ENCODE assay signal across 19 cellular contexts in genomic region chr15:36313881-36314280, GRCh38.
"Had no signal": no experiment of that assay in that cellular context is flagged by ENCODE, and none has a peak within 500 bp of the region (broad histone marks: within the 10 kb centered on the region; RNA-seq: fewer than 3 reads in every experiment).

No MANE protein-coding gene starts in this region.

- H3K4me3 Mint-ChIP-seq: dendritic cell treated with granulocyte-macrophage colony-stimulating factor and Interleukin-4, amounts not matched to agents 40 ng/mL and 50 ng/mL, for 4 days; effector memory CD8-positive, alpha-beta T cell; mesothelial cell of epicardium; natural killer cell; neural progenitor cell had no signal

- H3K36me3 Mint-ChIP-seq: natural killer cell, neural progenitor cell had no signal

- H3K36me3 ChIP-seq: esophagus squamous epithelium, neural progenitor cell, pancreas had no signal

- H3K9ac ChIP-seq: neural progenitor cell had no signal

- H3K4me3 ChIP-seq: esophagus squamous epithelium, hepatocyte, neural progenitor cell, pancreas had no signal

- H3K9me3 Mint-ChIP-seq: neural progenitor cell had no signal

- H3K27me3 Mint-ChIP-seq: dendritic cell treated with granulocyte-macrophage colony-stimulating factor and Interleukin-4, amounts not matched to agents 40 ng/mL and 50 ng/mL, for 4 days; effector memory CD8-positive, alpha-beta T cell; progenitor cell of endocrine pancreas had no signal

- H3K27ac Mint-ChIP-seq: dendritic cell treated with granulocyte-macrophage colony-stimulating factor and Interleukin-4, amounts not matched to agents 40 ng/mL and 50 ng/mL, for 4 days; effector memory CD8-positive, alpha-beta T cell; mesothelial cell of epicardium; natural killer cell; neural progenitor cell; progenitor cell of endocrine pancreas had no signal

- H3K4me1 Mint-ChIP-seq: natural killer cell had no signal

- H3K4me2 ChIP-seq: hepatocyte, neural progenitor cell had no signal

- H3K79me2 ChIP-seq: hepatocyte had no signal

- H3K27ac ChIP-seq: epithelial cell of prostate, esophagus squamous epithelium, hepatocyte, neural progenitor cell, pancreas had no signal

- H3K9me3 ChIP-seq: pancreas had no signal

- H3K27me3 ChIP-seq: esophagus squamous epithelium, hepatocyte, neural progenitor cell, pancreas had no signal

- H2AFZ ChIP-seq: hepatocyte, neural progenitor cell had no signal

- DNase-seq: effector memory CD8-positive, alpha-beta T cell; esophagus squamous epithelium; foreskin melanocyte; head of caudate nucleus; left colon; natural killer cell; occipital lobe; pancreas; right cardiac atrium; small intestine; stimulated activated CD4-positive, alpha-beta T cell treated with anti-CD3 and anti-CD28 coated beads, Interleukin-2, amount 100 ng/mL, for 48 hours; stimulated activated naive CD4-positive, alpha-beta T cell treated with Interleukin-2 at 50 U/mL for 16 hours; trophoblast cell had no signal

- H3K4me1 ChIP-seq: esophagus squamous epithelium, pancreas had no signal
